ENCODE assay signal across 6 cellular contexts in genomic region chr19:18635831-18636182, GRCh38. TPM values are rescaled to one million over a fixed set of nuclear protein-coding genes. Genes with fewer than 3 reads are reported as not detected.
DNase-seq lines count a peak whose midpoint lies in the region; ATAC-seq and TF ChIP-seq lines count a peak whose summit lies in the region.

No MANE protein-coding gene starts in this region.

- H3K27me3 ChIP-seq in gastroesophageal sphincter, result no peaks in the 10 kb centered on the region

- no peak for TF ChIP-seq CTCF in gastroesophageal sphincter (IDR thresholded peaks at IDR 0.05)

- no peak for ATAC-seq in stimulated activated naive CD8-positive, alpha-beta T cell treated with anti-CD3 and anti-CD28 coated beads, Interleukin-15, Interleukin-2, amounts not matched to agents 100 U/mL and 50 U/mL, for 24 hours
- no peak for ATAC-seq in gastroesophageal sphincter

- H3K4me3 ChIP-seq in gastroesophageal sphincter, result peak overlapping the region in 1 of 2 donors; percentile 73

- peak overlapping the region; percentile 82 for H3K4me3 Mint-ChIP-seq in stimulated activated naive CD8-positive, alpha-beta T cell treated with anti-CD3 and anti-CD28 coated beads, Interleukin-15, Interleukin-2, amounts not matched to agents 100 ng/mL and 50 ng/mL, for 24 hours

- DNase-seq in stimulated activated naive CD8-positive, alpha-beta T cell treated with anti-CD3 and anti-CD28 coated beads, Interleukin-15, Interleukin-2, amounts not matched to agents 100 U/mL and 50 U/mL, for 24 hours, result no peak
- no peak for DNase-seq in NCI-H1105 (lab: John Stamatoyannopoulos, UW)
- no peak for DNase-seq in GF-D8 (lab: John Stamatoyannopoulos, UW)
- DNase-seq in NCI-H2196 (lab: John Stamatoyannopoulos, UW; ENCODE audit: unreplicated experiment), result no peak

- no peaks in the 10 kb centered on the region for H3K9me3 Mint-ChIP-seq in stimulated activated naive CD8-positive, alpha-beta T cell treated with anti-CD3 and anti-CD28 coated beads, Interleukin-15, Interleukin-2, amounts not matched to agents 100 ng/mL and 50 ng/mL, for 24 hours

- H3K36me3 Mint-ChIP-seq in stimulated activated naive CD8-positive, alpha-beta T cell treated with anti-CD3 and anti-CD28 coated beads, Interleukin-15, Interleukin-2, amounts not matched to agents 100 ng/mL and 50 ng/mL, for 24 hours (ENCODE audit: low read depth), result no peaks in the 10 kb centered on the region

- H3K36me3 ChIP-seq in gastroesophageal sphincter, result peaks cover 0 to 3% of the 10 kb centered on the region in 2 donors

- H3K27ac ChIP-seq in gastroesophageal sphincter, result peak overlapping the region in 3 of 4 donors; percentile 85 to 89 (median 88)

- WGBS in gastroesophageal sphincter (ENCODE audit: low coverage in 1 of 2), 2 donors, result 30 to 32% methylated on average over 3 of the region's 6 CpGs

- H3K9me3 ChIP-seq in gastroesophageal sphincter, result no peaks in the 10 kb centered on the region

- H3K4me1 ChIP-seq in gastroesophageal sphincter, result peaks cover 0 to 42% (median 7%) of the 10 kb centered on the region in 3 donors

- no peak for TF ChIP-seq POLR2A in gastroesophageal sphincter (IDR thresholded peaks at IDR 0.05)

- peaks cover 5% of the 10 kb centered on the region for H3K27me3 Mint-ChIP-seq in stimulated activated naive CD8-positive, alpha-beta T cell treated with anti-CD3 and anti-CD28 coated beads, Interleukin-15, Interleukin-2, amounts not matched to agents 100 ng/mL and 50 ng/mL, for 24 hours

- H3K27ac Mint-ChIP-seq in stimulated activated naive CD8-positive, alpha-beta T cell treated with anti-CD3 and anti-CD28 coated beads, Interleukin-15, Interleukin-2, amounts not matched to agents 100 ng/mL and 50 ng/mL, for 24 hours, result peak overlapping the region; percentile 17

- no peak for TF ChIP-seq EP300 in gastroesophageal sphincter (IDR thresholded peaks at IDR 0.05)

- peaks cover 21% of the 10 kb centered on the region for H3K4me1 Mint-ChIP-seq in stimulated activated naive CD8-positive, alpha-beta T cell treated with anti-CD3 and anti-CD28 coated beads, Interleukin-15, Interleukin-2, amounts not matched to agents 100 ng/mL and 50 ng/mL, for 24 hours (ENCODE audit: low read depth)

RNA-seq across cellular contexts. Expression of gene KLHL26, which starts 1.0 kb away (rescaled TPM):
- total RNA-seq in gastroesophageal sphincter, result 10 to 100 TPM; 12.9 to 19.0 (median 14.6) TPM

RNA-seq across cellular contexts. Expression of gene TMEM59L, which starts 23.1 kb away (rescaled TPM):
- total RNA-seq in gastroesophageal sphincter, result 1 to 10 TPM in 3 of 4 donors, under 1 TPM in 1; 0.96 to 4.0 (median 2.0) TPM

RNA-seq across cellular contexts. Expression of gene CRLF1, which starts 29.2 kb away (rescaled TPM):
- 10 to 100 TPM; 10.9 to 67.4 (median 42.7) TPM for total RNA-seq in gastroesophageal sphincter

RNA-seq across cellular contexts. Expression of gene REX1BD, which starts 47.2 kb away (rescaled TPM):
- 10 to 100 TPM; 64.8 to 72.6 (median 68.6) TPM for total RNA-seq in gastroesophageal sphincter

RNA-seq across cellular contexts. Expression of gene CRTC1, which starts 47.7 kb away (rescaled TPM):
- total RNA-seq in gastroesophageal sphincter, result 1 to 10 TPM; 3.8 to 8.9 (median 6.3) TPM
